8 cellular contexts compared by ENCODE assay signal in the genomic region with DNA sequence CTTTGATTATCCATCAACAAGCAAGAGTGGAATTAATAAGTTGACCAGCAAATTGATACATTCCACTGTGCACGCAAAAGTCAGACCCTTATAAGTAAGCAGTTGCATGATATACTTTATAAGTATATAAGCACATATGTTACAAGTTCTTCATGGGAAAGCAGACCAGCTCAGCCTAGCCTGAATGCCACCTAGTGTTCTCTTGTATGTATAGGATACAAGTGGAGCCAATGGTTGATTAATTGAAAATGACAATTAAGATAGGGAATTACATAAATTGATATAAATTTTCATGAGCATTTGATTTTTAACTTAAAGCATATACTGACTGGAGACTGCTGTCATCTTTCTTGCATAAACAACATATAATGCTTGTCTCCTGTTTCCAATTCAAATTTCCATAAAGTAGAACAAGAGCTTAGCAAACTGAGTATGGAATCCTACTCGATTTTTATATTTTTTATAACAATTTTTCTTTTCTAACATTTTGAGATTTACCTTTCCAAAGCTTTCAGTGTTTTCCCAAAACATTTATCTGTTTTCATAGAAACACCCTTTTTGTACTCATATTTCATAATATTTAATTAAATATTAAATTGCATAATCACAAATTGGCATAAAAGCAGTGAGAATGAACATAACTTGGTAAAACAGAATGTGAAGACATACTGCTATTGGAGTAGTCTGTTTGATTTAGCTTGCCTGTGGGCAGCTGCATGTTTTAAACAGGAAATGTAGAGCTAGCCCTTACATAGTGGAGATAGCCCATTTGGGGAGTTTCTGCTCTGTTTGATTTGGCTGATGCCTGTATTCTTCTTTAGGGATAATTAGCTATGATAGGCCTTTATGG.
DNase-seq lines count a peak whose midpoint lies in the region; ATAC-seq and TF ChIP-seq lines count a peak whose summit lies in the region.

No MANE protein-coding gene starts in this region.

- H3K4me3 Mint-ChIP-seq in effector memory CD8-positive, alpha-beta T cell, result no peak overlapping the region

- TF ChIP-seq POLR2A in prostate gland (IDR thresholded peaks at IDR 0.05), result no peak

- H3K27me3 Mint-ChIP-seq in effector memory CD8-positive, alpha-beta T cell, result peaks cover 16 to 34% of the 10 kb centered on the region in 2 donors

- no peaks in the 10 kb centered on the region for H3K36me3 Mint-ChIP-seq in effector memory CD8-positive, alpha-beta T cell (ENCODE audit: insufficient read depth)

- H3K4me1 Mint-ChIP-seq in effector memory CD8-positive, alpha-beta T cell (ENCODE audit: low read depth in 2 of 2), result no peaks in the 10 kb centered on the region

- no peak overlapping the region for H3K27ac ChIP-seq in prostate gland

- ATAC-seq in HG02885 (IDR thresholded peaks at IDR 0.05; ENCODE audit: poor library complexity, unreplicated experiment), result no peak
- no peak for ATAC-seq in effector memory CD8-positive, alpha-beta T cell (replicated peaks)

- H3K36me3 ChIP-seq in prostate gland, result no peaks in the 10 kb centered on the region

- DNase-seq in D341Med (ENCODE audit: low spot score), result peak; percentile 42
- DNase-seq in HT1080 (ENCODE audit: low read depth), result peak; percentile 10
- peak; percentile 40 for DNase-seq in SHP77 treated with DMSO at 0.1 percent for 48 hours (lab: John Stamatoyannopoulos, UW)
- DNase-seq in fibroblast of mammary gland (ENCODE audit: low read depth), result peak; percentile 71
- peak; percentile 8 for DNase-seq in prostate gland (ENCODE audit: low spot score)
- DNase-seq in T-helper 1 cell, result no peak
- no peak for DNase-seq in effector memory CD8-positive, alpha-beta T cell

- no peaks in the 10 kb centered on the region for H3K4me1 ChIP-seq in prostate gland (replicated peaks)

- TF ChIP-seq CTCF in fibroblast of mammary gland (conservative IDR thresholded peaks at IDR 0.05; ENCODE audit: control insufficient read depth, insufficient read depth, low read depth, low read length), result peak; percentile 69
- TF ChIP-seq CTCF in prostate gland (IDR thresholded peaks at IDR 0.05), result peak in 3 of 4 experiments; percentile 28 to 61 (median 46)

- WGBS in prostate gland, result 79% methylated on average over 2 of the region's 2 CpGs

- H3K27me3 ChIP-seq in prostate gland (replicated peaks; ENCODE audit: insufficient read depth), result no peaks in the 10 kb centered on the region

- intact Hi-C loops in prostate gland (cut with DNase I), result no loop called here

- no peak overlapping the region for H3K27ac Mint-ChIP-seq in effector memory CD8-positive, alpha-beta T cell

- H3K9me3 ChIP-seq in prostate gland, result no peaks in the 10 kb centered on the region

- H3K4me3 ChIP-seq in fibroblast of mammary gland (ENCODE audit: control insufficient read depth, low read depth, low read length), result no peak overlapping the region
- no peak overlapping the region for H3K4me3 ChIP-seq in prostate gland

- H3K9me3 Mint-ChIP-seq in effector memory CD8-positive, alpha-beta T cell, result peaks cover 0 to 5% of the 10 kb centered on the region in 2 donors

Comparison
In these comparisons a context has a peak if more than half of its experiments do, and no peak if none do; other contexts are left out.
1. DNase-seq: peak in D341Med (single experiment), HT1080 (single experiment), SHP77 treated with DMSO at 0.1 percent for 48 hours (single experiment), fibroblast of mammary gland (single experiment) and prostate gland (single experiment); none in T-helper 1 cell (0 of 5) and effector memory CD8-positive, alpha-beta T cell (0 of 3).